ENCODE assay signal across 21 cellular contexts in the genomic region with DNA sequence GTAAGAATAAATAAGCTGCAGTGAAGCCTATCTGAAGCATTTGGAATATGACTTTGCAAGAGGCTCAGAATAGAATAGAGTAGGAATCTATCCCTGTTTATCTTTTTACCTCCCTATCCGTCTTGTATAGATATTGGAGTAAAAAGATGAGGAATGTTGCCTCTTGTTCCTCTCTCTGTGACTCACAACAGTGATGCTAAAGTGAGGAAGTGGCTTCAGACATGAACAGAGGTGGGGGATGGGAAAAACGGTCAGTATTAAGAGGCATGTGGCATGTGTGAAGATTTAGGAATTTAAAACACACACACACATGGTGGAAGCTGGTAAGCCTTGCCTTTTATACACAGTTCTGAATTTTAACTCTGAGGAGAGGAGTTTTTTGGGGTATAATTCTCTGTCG. TPM values are rescaled to one million over a fixed set of nuclear protein-coding genes. Genes with fewer than 3 reads are reported as not detected.
DNase-seq lines count a peak whose midpoint lies in the region; ATAC-seq, FAIRE-seq and TF ChIP-seq lines count a peak whose summit lies in the region.
"Had no signal": no experiment of that assay in that cellular context is flagged by ENCODE, and none has a peak within 500 bp of the region (broad histone marks: within the 10 kb centered on the region; RNA-seq: fewer than 3 reads in every experiment).

No MANE protein-coding gene starts in this region.

- H3K9me3 Mint-ChIP-seq in astrocyte (ENCODE audit: unreplicated experiment) (no peaks in the 10 kb centered on the region), chondrocyte (ENCODE audit: low read depth) (no peaks in the 10 kb centered on the region)
- H3K9me3 Mint-ChIP-seq: activated naive CD4-positive, alpha-beta T cell treated with anti-CD3 and anti-CD28 coated beads, Interleukin-2, amount 50 U/mL, for 24 hours; stimulated activated effector memory CD8-positive, alpha-beta T cell treated with anti-CD3 and anti-CD28 coated beads, Interleukin-12 subunit alpha, Interleukin-12 subunit beta, amount 100 ng/mL, for 72 hours had no signal

- no peaks in the 10 kb centered on the region for H3K4me1 ChIP-seq in astrocyte (ENCODE audit: insufficient read depth, low read length)
- H3K4me1 ChIP-seq: breast epithelium, upper lobe of left lung had no signal

- no peak overlapping the region for H3K4me3 ChIP-seq in Jurkat, Clone E6-1 (ENCODE audit: low read length)
- H3K4me3 ChIP-seq in astrocyte (ENCODE audit: insufficient read depth, low read depth, low read length), result no peak overlapping the region
- H3K4me3 ChIP-seq: breast epithelium, upper lobe of left lung had no signal

- H2AFZ ChIP-seq in astrocyte (ENCODE audit: low read depth, low read length), result peak overlapping the region; percentile 21

- no peak for FAIRE-seq in astrocyte (lab: Jason Lieb, UNC)
- FAIRE-seq: frontal cortex, RCC 7860 had no signal

- ATAC-seq in HG02571 (IDR thresholded peaks at IDR 0.05; ENCODE audit: unreplicated experiment), result no peak
- ATAC-seq: stimulated activated effector memory CD8-positive, alpha-beta T cell treated with anti-CD3 and anti-CD28 coated beads, Interleukin-12 subunit alpha, Interleukin-12 subunit beta, amount 100 ng/mL, for 72 hours had no signal

- H3K9ac ChIP-seq in astrocyte (ENCODE audit: low read length), result no peak overlapping the region

- peak overlapping the region; percentile 2 for H3K4me2 ChIP-seq in astrocyte (ENCODE audit: low read length)

- no peaks in the 10 kb centered on the region for H3K27me3 Mint-ChIP-seq in astrocyte (ENCODE audit: low read depth, unreplicated experiment)
- H3K27me3 Mint-ChIP-seq in chondrocyte (ENCODE audit: low read depth), result no peaks in the 10 kb centered on the region

- H3K27ac Mint-ChIP-seq in astrocyte (ENCODE audit: unreplicated experiment), result peak overlapping the region; percentile 89
- no peak overlapping the region for H3K27ac Mint-ChIP-seq in chondrocyte (ENCODE audit: unreplicated experiment)
- H3K27ac Mint-ChIP-seq: activated naive CD4-positive, alpha-beta T cell treated with anti-CD3 and anti-CD28 coated beads, Interleukin-2, amount 50 U/mL, for 24 hours; stimulated activated effector memory CD8-positive, alpha-beta T cell treated with anti-CD3 and anti-CD28 coated beads, Interleukin-12 subunit alpha, Interleukin-12 subunit beta, amount 100 ng/mL, for 72 hours had no signal

- H4K20me1 ChIP-seq in astrocyte (ENCODE audit: insufficient read depth, low read length), result no peaks in the 10 kb centered on the region

- H3K36me3 Mint-ChIP-seq in astrocyte (ENCODE audit: low read depth, unreplicated experiment) (peaks cover 2% of the 10 kb centered on the region), chondrocyte (ENCODE audit: low read depth) (no peaks in the 10 kb centered on the region)
- H3K36me3 Mint-ChIP-seq: activated naive CD4-positive, alpha-beta T cell treated with anti-CD3 and anti-CD28 coated beads, Interleukin-2, amount 50 U/mL, for 24 hours; stimulated activated effector memory CD8-positive, alpha-beta T cell treated with anti-CD3 and anti-CD28 coated beads, Interleukin-12 subunit alpha, Interleukin-12 subunit beta, amount 100 ng/mL, for 72 hours had no signal

- DNase-seq in AG20443 (ENCODE audit: low spot score) (peak; percentile 11), astrocyte (ENCODE audit: low read depth) (peak; percentile 18), iris pigment epithelial cell (ENCODE audit: low read depth) (peak; percentile 38), putamen (ENCODE audit: low spot score) (no peak), chondrocyte (ENCODE audit: low spot score) (no peak), RPMI8226 (no peak)
- DNase-seq in Jurkat, Clone E6-1 (ENCODE audit: low read depth, low spot score), result peak; percentile 23
- DNase-seq: activated CD4-positive, alpha-beta T cell treated with anti-CD3 and anti-CD28 coated beads for 4 hours; activated T-cell treated with anti-CD3 and anti-CD28 coated beads for 4 hours; effector CD8-positive, alpha-beta T cell; H7; mammary epithelial cell; NCI-H146; T-helper 2 cell; upper lobe of left lung had no signal

- no peaks in the 10 kb centered on the region for H3K36me3 ChIP-seq in astrocyte (ENCODE audit: insufficient read depth, low read length)
- H3K36me3 ChIP-seq: breast epithelium, upper lobe of left lung had no signal

- TF ChIP-seq CTCF in astrocyte (IDR thresholded peaks at IDR 0.05; ENCODE audit: insufficient read depth, low read depth, low read length), result no peak
- no peak for TF ChIP-seq CTCF in chondrocyte (IDR thresholded peaks at IDR 0.05)

- H3K4me3 Mint-ChIP-seq in astrocyte (ENCODE audit: unreplicated experiment) (no peak overlapping the region), chondrocyte (ENCODE audit: unreplicated experiment) (no peak overlapping the region)
- H3K4me3 Mint-ChIP-seq: stimulated activated effector memory CD8-positive, alpha-beta T cell treated with anti-CD3 and anti-CD28 coated beads, Interleukin-12 subunit alpha, Interleukin-12 subunit beta, amount 100 ng/mL, for 72 hours had no signal

- no peaks in the 10 kb centered on the region for H3K79me2 ChIP-seq in astrocyte (ENCODE audit: insufficient read depth, low read length)

- no peaks in the 10 kb centered on the region for H3K9me3 ChIP-seq in astrocyte (ENCODE audit: insufficient read depth, low read depth, low read length)
- H3K9me3 ChIP-seq: breast epithelium, upper lobe of left lung had no signal

- H3K27me3 ChIP-seq in astrocyte (ENCODE audit: insufficient read depth, low read length), result no peaks in the 10 kb centered on the region
- H3K27me3 ChIP-seq: breast epithelium, upper lobe of left lung had no signal

- H3K4me1 Mint-ChIP-seq in astrocyte (ENCODE audit: low read depth, unreplicated experiment) (peaks cover 10% of the 10 kb centered on the region), chondrocyte (ENCODE audit: low read depth) (no peaks in the 10 kb centered on the region)
- H3K4me1 Mint-ChIP-seq: activated naive CD4-positive, alpha-beta T cell treated with anti-CD3 and anti-CD28 coated beads, Interleukin-2, amount 50 U/mL, for 24 hours; stimulated activated effector memory CD8-positive, alpha-beta T cell treated with anti-CD3 and anti-CD28 coated beads, Interleukin-12 subunit alpha, Interleukin-12 subunit beta, amount 100 ng/mL, for 72 hours had no signal

- no peak overlapping the region for H3K27ac ChIP-seq in astrocyte (ENCODE audit: low read depth, low read length)
- H3K27ac ChIP-seq: breast epithelium, upper lobe of left lung had no signal

RNA-seq across cellular contexts. Expression of gene DCAF4L1, which starts 3.8 kb away (rescaled TPM):
- not detected for polyA plus RNA-seq in Jurkat, Clone E6-1 (2012; ENCODE audit: insufficient read depth, insufficient read length)
- total RNA-seq in astrocyte (0.20 and 0.29 TPM in 2 replicates), chondrocyte (0.10 to 0.24 TPM in 2 of 3 replicates, not detected in the other)

RNA-seq across cellular contexts. Expression of gene SLC30A9, which starts 12.6 kb away (rescaled TPM):
- polyA plus RNA-seq in Jurkat, Clone E6-1 (2012; ENCODE audit: insufficient read depth, insufficient read length), result 33.9 TPM
- total RNA-seq in astrocyte (59.3 and 73.2 TPM in 2 replicates), chondrocyte (44.6 to 49.0 TPM (median 47.9 TPM) in 3 replicates)

RNA-seq across cellular contexts. Expression of gene TMEM33, which starts 42.5 kb away (rescaled TPM):
- 39.4 TPM for polyA plus RNA-seq in Jurkat, Clone E6-1 (2012; ENCODE audit: insufficient read depth, insufficient read length)
- total RNA-seq in astrocyte (84.0 and 84.5 TPM in 2 replicates), chondrocyte (49.9 to 53.1 TPM (median 50.8 TPM) in 3 replicates)

Comparison
In these comparisons a context has a peak if more than half of its experiments do, and no peak if none do; other contexts are left out.
1. DNase-seq: peak in AG20443 (single experiment), Jurkat, Clone E6-1 (single experiment), astrocyte (single experiment) and iris pigment epithelial cell (single experiment); none in putamen (single experiment), chondrocyte (single experiment) and RPMI8226 (single experiment).